Comparison of ENCODE assay signal across 1 cellular context in genomic region chr6:139546117-139546495, GRCh38.
TF ChIP-seq lines count a peak whose summit lies in the region.

No MANE protein-coding gene starts in this region.

TF ChIP-seq in GM23338, 12 proteins besides CTCF, POLR2A, EP300 and RAD21 (continued from another document):
- TF ChIP-seq REST (IDR thresholded peaks at IDR 0.05; ENCODE audit: unreplicated experiment) (no peak), JUNB (IDR thresholded peaks at IDR 0.05; ENCODE audit: unreplicated experiment) (no peak), ZNF462 (CRISPR knock-in tag; IDR thresholded peaks at IDR 0.05) (no peak), ZNF114 (CRISPR knock-in tag; IDR thresholded peaks at IDR 0.05) (no peak), POLR2AphosphoS5 (IDR thresholded peaks at IDR 0.05; ENCODE audit: low read depth) (no peak)
